Comparison of ENCODE assay signal across 20 cellular contexts in the genomic region with DNA sequence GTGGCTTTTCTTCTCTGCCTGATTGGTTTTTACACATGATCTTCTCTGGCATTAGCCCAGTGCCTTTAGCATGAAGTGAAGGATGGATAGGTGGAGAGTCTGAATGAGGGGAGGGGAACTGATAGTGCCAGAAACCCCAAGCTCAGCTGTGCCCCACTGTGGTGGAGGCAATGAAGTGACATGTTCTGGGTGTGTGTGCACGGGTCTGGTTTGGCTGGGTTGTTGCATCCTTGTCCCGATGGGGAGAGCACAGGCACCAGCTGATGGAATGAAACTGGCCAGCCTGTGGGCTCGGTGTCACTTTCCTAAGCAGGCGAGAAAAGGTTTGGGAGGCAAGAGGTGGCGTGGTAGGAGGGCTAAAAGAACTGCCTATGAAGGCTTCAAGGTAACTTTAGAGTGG.
DNase-seq lines count a peak whose midpoint lies in the region; FAIRE-seq and TF ChIP-seq lines count a peak whose summit lies in the region.
"Had no signal": no experiment of that assay in that cellular context is flagged by ENCODE, and none has a peak within 500 bp of the region (broad histone marks: within the 10 kb centered on the region; RNA-seq: fewer than 3 reads in every experiment).

No MANE protein-coding gene starts in this region.

- H3K9me3 ChIP-seq in endodermal cell (ENCODE audit: control insufficient read depth, low read length) = no peaks in the 10 kb centered on the region
- H3K9me3 ChIP-seq: Peyer's patch had no signal

- H3K27me3 Mint-ChIP-seq in endodermal cell (ENCODE audit: insufficient read depth) = no peaks in the 10 kb centered on the region
- H3K27me3 Mint-ChIP-seq in nephron progenitor cell (ENCODE audit: low read depth, poor library complexity) = peaks cover 4% of the 10 kb centered on the region
- H3K27me3 Mint-ChIP-seq: CD4-positive, CD25-positive, alpha-beta regulatory T cell had no signal

- H3K36me3 ChIP-seq in endodermal cell (ENCODE audit: control insufficient read depth, insufficient read depth, low read length) = no peaks in the 10 kb centered on the region
- H3K36me3 ChIP-seq: neural progenitor cell, Peyer's patch had no signal

- POLR2A ChIA-PET in RWPE1 (lab: Yijun Ruan, JAX; ENCODE audit: low non-redundant PET) = no interaction called here

- H3K9me3 Mint-ChIP-seq in endodermal cell (no peaks in the 10 kb centered on the region), nephron progenitor cell (no peaks in the 10 kb centered on the region)
- H3K9me3 Mint-ChIP-seq: CD4-positive, CD25-positive, alpha-beta regulatory T cell; neural progenitor cell had no signal

- H3K36me3 Mint-ChIP-seq in endodermal cell (ENCODE audit: low read depth) (no peaks in the 10 kb centered on the region), nephron progenitor cell (ENCODE audit: low read depth) (no peaks in the 10 kb centered on the region)
- H3K36me3 Mint-ChIP-seq: CD4-positive, CD25-positive, alpha-beta regulatory T cell; neural progenitor cell had no signal

- H3K4me3 ChIP-seq in GM12875 (ENCODE audit: low read depth, low read length) = no peak overlapping the region
- no peak overlapping the region for H3K4me3 ChIP-seq in NB4 (ENCODE audit: low read depth, low read length)
- no peak overlapping the region for H3K4me3 ChIP-seq in endodermal cell (ENCODE audit: low read length)
- H3K4me3 ChIP-seq: dorsolateral prefrontal cortex, neural progenitor cell, Peyer's patch had no signal

- H3K4me3 Mint-ChIP-seq in endodermal cell (no peak overlapping the region), nephron progenitor cell (no peak overlapping the region)
- H3K4me3 Mint-ChIP-seq: CD4-positive, CD25-positive, alpha-beta regulatory T cell; neural progenitor cell had no signal

- no peak for FAIRE-seq in GM12892 (lab: Jason Lieb, UNC)
- FAIRE-seq: bronchial epithelial cell, H54 had no signal

- TF ChIP-seq CTCF in GM12875 (IDR thresholded peaks at IDR 0.05; ENCODE audit: borderline replicate concordance, insufficient read depth, low read depth, low read length) (0 out of 2 replicates have a peak, but pooled peaks have one; percentile 13), NB4 (IDR thresholded peaks at IDR 0.05; ENCODE audit: low read depth, low read length) (peak; percentile 21), endodermal cell (conservative IDR thresholded peaks at IDR 0.05) (peak; percentile 62), nephron progenitor cell (IDR thresholded peaks at IDR 0.05) (no peak), RWPE1 (conservative IDR thresholded peaks at IDR 0.05; ENCODE audit: low read depth) (no peak)

- no peaks in the 10 kb centered on the region for H3K4me1 ChIP-seq in endodermal cell (ENCODE audit: control insufficient read depth, insufficient read depth, low read length)
- H3K4me1 ChIP-seq: neural progenitor cell had no signal

- WGBS in endodermal cell (ENCODE audit: insufficient coverage in 1 of 2, insufficient read length in 1 of 2), 2 experiments = 92 to 100% methylated on average over 2 to 5 of the region's 5 CpGs

- no peak overlapping the region for H3K27ac Mint-ChIP-seq in endodermal cell
- peak overlapping the region; percentile 21 for H3K27ac Mint-ChIP-seq in nephron progenitor cell
- H3K27ac Mint-ChIP-seq: CD4-positive, CD25-positive, alpha-beta regulatory T cell; neural progenitor cell had no signal

- no peak overlapping the region for H3K27ac ChIP-seq in endodermal cell (ENCODE audit: low read depth, low read length)
- H3K27ac ChIP-seq in RWPE1 = no peak overlapping the region
- H3K27ac ChIP-seq: dorsolateral prefrontal cortex, neural progenitor cell had no signal

- H3K4me1 Mint-ChIP-seq in endodermal cell (peaks cover 9% of the 10 kb centered on the region), nephron progenitor cell (peaks cover 40% of the 10 kb centered on the region)
- H3K4me1 Mint-ChIP-seq: CD4-positive, CD25-positive, alpha-beta regulatory T cell had no signal

- TF ChIP-seq POLR2A in NB4 (IDR thresholded peaks at IDR 0.05; ENCODE audit: extremely low read depth, insufficient read length) (no peak), GM12892 (IDR thresholded peaks at IDR 0.05; ENCODE audit: low read depth, low read length) (no peak)

- CTCF ChIA-PET in RWPE1 (lab: Yijun Ruan, JAX) = interaction anchor here (0.7 kb wide), 1 partner anchor 140 kb away, joined by 3 read pairs; no protein-coding TSS in a partner anchor

- H3K9ac ChIP-seq in endodermal cell (ENCODE audit: extremely low read depth, low read length, poor library complexity, severe bottlenecking) = no peak overlapping the region
- H3K9ac ChIP-seq: neural progenitor cell had no signal

- DNase-seq in NB4 (ENCODE audit: low read depth) (peak; percentile 35), endodermal cell (no peak), nephron progenitor cell (no peak), activated gamma-delta T cell treated with Interleukin-2 at 50 U/mL for 16 hours (no peak), NCI-H1105 (lab: John Stamatoyannopoulos, UW) (no peak), RWPE1 (ENCODE audit: low spot score) (no peak), GM12892 (ENCODE audit: insufficient read length) (no peak)
- DNase-seq: CD4-positive, CD25-positive, alpha-beta regulatory T cell; DMS79 treated with DMSO at 0.1 percent for 48 hours; KG1; midbrain; NCI-H1105 treated with DMSO at 0.1 percent for 48 hours; NCI-H524 treated with DMSO at 0.1 percent for 48 hours; stimulated activated naive CD4-positive, alpha-beta T cell had no signal

- no peaks in the 10 kb centered on the region for H3K27me3 ChIP-seq in endodermal cell (ENCODE audit: control insufficient read depth, insufficient read depth, low read length, poor library complexity, severe bottlenecking)
- H3K27me3 ChIP-seq: dorsolateral prefrontal cortex, neural progenitor cell, Peyer's patch had no signal

Comparison
In these comparisons a context has a peak if more than half of its experiments do, and no peak if none do; other contexts are left out.
1. CTCF ChIP-seq: peak in GM12875 (single experiment), NB4 (single experiment) and endodermal cell (single experiment); none in nephron progenitor cell (single experiment) and RWPE1 (single experiment).